Comparison of ENCODE assay signal across 10 cellular contexts in the genomic region with DNA sequence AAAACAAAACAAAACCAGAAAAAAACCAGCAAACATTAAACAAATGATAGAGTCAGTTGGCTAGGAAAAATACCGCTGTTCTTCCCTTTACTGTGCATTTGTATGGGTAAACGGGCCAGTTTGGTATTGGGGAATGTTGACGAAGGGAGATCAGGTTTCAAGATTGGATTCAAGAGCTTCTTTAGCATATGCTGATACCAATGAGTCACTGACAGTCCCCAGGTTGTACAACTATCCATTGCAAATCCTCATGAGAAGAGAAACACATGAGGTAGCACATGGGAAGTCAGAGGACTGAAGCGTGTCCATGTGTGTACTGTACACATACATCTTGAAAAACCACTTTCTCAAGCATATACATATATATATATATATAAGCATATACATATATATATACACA. TPM values are rescaled to one million over a fixed set of nuclear protein-coding genes. Genes with fewer than 3 reads are reported as not detected.
A peak's percentile ranks its signal among the peaks of the same experiment; 100 is the strongest.
DNase-seq lines count a peak whose midpoint lies in the region; ATAC-seq and TF ChIP-seq lines count a peak whose summit lies in the region.
"Had no signal": no experiment of that assay in that cellular context is flagged by ENCODE, and none has a peak within 500 bp of the region (broad histone marks: within the 10 kb centered on the region; RNA-seq: fewer than 3 reads in every experiment).

No MANE protein-coding gene starts in this region.

- no peak overlapping the region for H3K9ac ChIP-seq in fibroblast of lung (ENCODE audit: insufficient read depth, low read length)

- H3K4me2 ChIP-seq in fibroblast of lung (ENCODE audit: extremely low read depth, insufficient read depth, low read length), result peak overlapping the region; percentile 8

- H3K4me1 ChIP-seq in fibroblast of lung (ENCODE audit: control insufficient read depth, extremely low read depth, insufficient read depth, low read length), result no peaks in the 10 kb centered on the region

- H3K36me3 ChIP-seq in fibroblast of lung (ENCODE audit: control insufficient read depth, insufficient read depth, low read length), result no peaks in the 10 kb centered on the region

- H2AFZ ChIP-seq in fibroblast of lung (ENCODE audit: low read length), result no peak overlapping the region

- DNase-seq in AG08395 (ENCODE audit: low spot score) (peak; percentile 14), HCEC 1CT (peak; percentile 80), NCI-H748 (lab: John Stamatoyannopoulos, UW; ENCODE audit: unreplicated experiment) (peak; percentile 57), fibroblast of lung (ENCODE audit: low read depth in 2 of 2) (peak; percentile 73 to 86), nephron progenitor cell (no peak)
- DNase-seq in activated CD8-positive, alpha-beta memory T cell treated with anti-CD3 and anti-CD28 coated beads, Interleukin-2, amount 50 U/mL, for 48 hours, result no peak
- DNase-seq in activated CD4-positive, CD25-positive, alpha-beta regulatory T cell (lab: John Stamatoyannopoulos, UW), result no peak
- DNase-seq: anterior cingulate cortex had no signal

- H3K27me3 ChIP-seq in fibroblast of lung (ENCODE audit: control insufficient read depth, insufficient read depth, low read length), result no peaks in the 10 kb centered on the region

- H3K4me1 Mint-ChIP-seq in nephron progenitor cell, result peaks cover 6% of the 10 kb centered on the region

- no peak overlapping the region for H3K27ac ChIP-seq in fibroblast of lung (ENCODE audit: insufficient read depth, low read length)
- H3K27ac ChIP-seq: VCaP had no signal

- no peak overlapping the region for H3K4me3 Mint-ChIP-seq in nephron progenitor cell

- H3K27ac Mint-ChIP-seq in nephron progenitor cell, result no peak overlapping the region

- no peaks in the 10 kb centered on the region for H3K9me3 ChIP-seq in fibroblast of lung (ENCODE audit: control insufficient read depth, insufficient read depth, low read depth, low read length)

- no peaks in the 10 kb centered on the region for H4K20me1 ChIP-seq in fibroblast of lung (ENCODE audit: control insufficient read depth, extremely low read depth, insufficient read depth, low read length)

- no peaks in the 10 kb centered on the region for H3K9me3 Mint-ChIP-seq in nephron progenitor cell

- TF ChIP-seq CTCF in fibroblast of lung (conservative IDR thresholded peaks at IDR 0.05 in 1 of 2, IDR thresholded peaks at IDR 0.05 in 1 of 2; ENCODE audit: low read depth in 1 of 2, low read length in 2 of 2) (no peak), nephron progenitor cell (IDR thresholded peaks at IDR 0.05) (no peak)

- H3K27me3 Mint-ChIP-seq in nephron progenitor cell (ENCODE audit: low read depth, poor library complexity), result peaks cover 3% of the 10 kb centered on the region

- H3K4me3 ChIP-seq in fibroblast of lung (replicated peaks in 1 of 4; ENCODE audit: control extremely low read depth in 1 of 4, insufficient read depth in 1 of 4, low read depth in 3 of 4, low read length in 4 of 4), result no peak overlapping the region

- no peaks in the 10 kb centered on the region for H3K36me3 Mint-ChIP-seq in nephron progenitor cell (ENCODE audit: low read depth)

- no peak for ATAC-seq in HG02840 (IDR thresholded peaks at IDR 0.05; ENCODE audit: low FRiP score, unreplicated experiment)

- H3K79me2 ChIP-seq in fibroblast of lung (ENCODE audit: control insufficient read depth, insufficient read depth, low read length), result no peaks in the 10 kb centered on the region

RNA-seq across cellular contexts. Expression of a gene that starts 25.6 kb away (rescaled TPM):
- total RNA-seq in fibroblast of lung, result not detected in 2 replicates
- not detected in 2 replicates for polyA plus RNA-seq in fibroblast of lung
- not detected in 2 replicates for polyA plus RNA-seq in fibroblast of lung (2012)
- polyA minus RNA-seq in fibroblast of lung (ENCODE audit: low replicate concordance), result not detected in 2 replicates

Comparison
In these comparisons a context has a peak if more than half of its experiments do, and no peak if none do; other contexts are left out.
1. DNase-seq: peak in AG08395 (single experiment), HCEC 1CT (single experiment), NCI-H748 (single experiment) and fibroblast of lung (2 of 2); none in nephron progenitor cell (single experiment), activated CD8-positive, alpha-beta memory T cell treated with anti-CD3 and anti-CD28 coated beads, Interleukin-2, amount 50 U/mL, for 48 hours (single experiment) and activated CD4-positive, CD25-positive, alpha-beta regulatory T cell (0 of 4).